20 cellular contexts compared by ENCODE assay signal in the genomic region with DNA sequence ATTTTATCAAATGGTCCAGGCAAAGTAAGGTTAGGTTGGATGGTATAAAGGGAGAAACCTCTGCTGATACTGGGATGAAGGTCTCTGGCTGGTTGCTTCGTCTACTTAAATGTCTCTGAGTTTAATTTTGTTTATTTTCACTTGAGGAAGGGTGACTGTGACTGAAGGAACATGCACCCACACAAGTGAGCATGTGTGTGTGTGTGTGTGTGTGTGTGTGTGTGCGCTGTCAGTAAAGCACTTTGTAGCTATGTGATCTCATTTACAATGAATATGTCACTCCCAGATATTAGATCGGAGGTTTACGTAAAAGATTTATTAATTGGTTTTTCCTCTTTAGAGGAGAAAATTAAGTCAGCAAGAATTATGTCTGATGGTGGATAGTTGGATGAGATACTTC. TPM values are rescaled to one million over a fixed set of nuclear protein-coding genes. Genes with fewer than 3 reads are reported as not detected.
DNase-seq lines count a peak whose midpoint lies in the region; ATAC-seq and TF ChIP-seq lines count a peak whose summit lies in the region.
"Had no signal": no experiment of that assay in that cellular context is flagged by ENCODE, and none has a peak within 500 bp of the region (broad histone marks: within the 10 kb centered on the region; RNA-seq: fewer than 3 reads in every experiment).

No MANE protein-coding gene starts in this region.

- peaks cover 39% of the 10 kb centered on the region for H3K4me1 Mint-ChIP-seq in GM23338

- H3K9ac ChIP-seq in colonic mucosa (ENCODE audit: low read depth in 2 of 2, low read length in 2 of 2) (peak overlapping the region in 1 of 2 donors; percentile 99), iPS-15b (ENCODE audit: low read depth, low read length) (no peak overlapping the region)
- H3K9ac ChIP-seq: GM23248 had no signal

- no peak for DNase-seq in GM23338 (ENCODE audit: low spot score)
- peak; percentile 34 for DNase-seq in colonic mucosa
- no peak for DNase-seq in transverse colon
- DNase-seq: AML-193; CD4-positive, alpha-beta T cell; DMS153; DMS79; GDM1; GM23248; IMR-90 had no signal

- TF ChIP-seq CTCF in GM23338 (conservative IDR thresholded peaks at IDR 0.05; ENCODE audit: low read depth in 2 of 2), result no peak
- no peak for TF ChIP-seq CTCF in colonic mucosa (IDR thresholded peaks at IDR 0.05)
- no peak for TF ChIP-seq CTCF in transverse colon (IDR thresholded peaks at IDR 0.05)

- H3K36me3 Mint-ChIP-seq in GM23338 (ENCODE audit: low read depth), result no peaks in the 10 kb centered on the region

- H3K36me3 ChIP-seq in GM23338 (ENCODE audit: insufficient read depth), result no peaks in the 10 kb centered on the region
- H3K36me3 ChIP-seq in colonic mucosa, result no peaks in the 10 kb centered on the region
- no peaks in the 10 kb centered on the region for H3K36me3 ChIP-seq in iPS-15b (ENCODE audit: control insufficient read depth, insufficient read depth, low read length)
- H3K36me3 ChIP-seq in transverse colon, result no peaks in the 10 kb centered on the region

- H3K4me1 ChIP-seq in GM23338 (ENCODE audit: insufficient read depth), result peaks cover 54% of the 10 kb centered on the region
- H3K4me1 ChIP-seq in colonic mucosa, result peaks cover 5% of the 10 kb centered on the region
- H3K4me1 ChIP-seq in iPS-15b (ENCODE audit: control insufficient read depth, insufficient read depth, low read length), result peaks cover 7% of the 10 kb centered on the region
- peaks cover 0 to 34% (median 13%) of the 10 kb centered on the region in 4 donors for H3K4me1 ChIP-seq in transverse colon
- H3K4me1 ChIP-seq: A549 had no signal

- TF ChIP-seq EP300 in transverse colon (IDR thresholded peaks at IDR 0.05; ENCODE audit: low read depth), result no peak

- H2AFZ ChIP-seq in GM23338, result no peak overlapping the region
- H2AFZ ChIP-seq: GM23248 had no signal

- H3F3A ChIP-seq in GM23338 (replicated peaks; ENCODE audit: low read depth), result peaks cover 18% of the 10 kb centered on the region

- ATAC-seq in GM23338 (no peak), GM21717 (IDR thresholded peaks at IDR 0.05; ENCODE audit: unreplicated experiment) (no peak), HG03097 (IDR thresholded peaks at IDR 0.05; ENCODE audit: low FRiP score, unreplicated experiment) (no peak), GM21576 (IDR thresholded peaks at IDR 0.05; ENCODE audit: unreplicated experiment) (no peak)
- ATAC-seq: A549, HCT116, K562 had no signal

- no peak overlapping the region for H3K27ac ChIP-seq in GM23338 (ENCODE audit: low read depth)
- peak overlapping the region; percentile 73 for H3K27ac ChIP-seq in colonic mucosa
- H3K27ac ChIP-seq in transverse colon, result peak overlapping the region; percentile 61 to 95 (median 91)
- H3K27ac ChIP-seq: 22Rv1, A549, C4-2B, GM23248 had no signal

- H3K9me3 ChIP-seq in colonic mucosa (no peaks in the 10 kb centered on the region), iPS-15b (ENCODE audit: control insufficient read depth, insufficient read depth, low read length) (no peaks in the 10 kb centered on the region), transverse colon (no peaks in the 10 kb centered on the region)
- H3K9me3 ChIP-seq: A549 had no signal

- in situ Hi-C loops in transverse colon (cut with MboI; ENCODE audit: low pct_ligation_motif_present in 1 of 4, low pct_unique_long_range_greater_than_20kb in 1 of 4, low sequenced_read_pairs in 3 of 4), result loop anchor here in 2 of 4 donors (10.0 to 25.0 kb wide), 2 partner anchors 270 to 273 kb away; no protein-coding TSS in a partner anchor

- peaks cover 5% of the 10 kb centered on the region for H3K27me3 Mint-ChIP-seq in GM23338 (ENCODE audit: insufficient read depth, low read depth, poor library complexity)

- no peak for TF ChIP-seq POLR2A in transverse colon (IDR thresholded peaks at IDR 0.05)

- H3K4me3 Mint-ChIP-seq in GM23338, result no peak overlapping the region
- H3K4me3 Mint-ChIP-seq: CD4-positive, alpha-beta T cell had no signal

- H3K9me2 ChIP-seq in GM23338 (ENCODE audit: insufficient read depth), result no peaks in the 10 kb centered on the region

- no peaks in the 10 kb centered on the region for H3K79me2 ChIP-seq in GM23338 (replicated peaks; ENCODE audit: insufficient read depth)

- no peaks in the 10 kb centered on the region; the same call in 2 of the 3 replicates for H3K9me3 Mint-ChIP-seq in GM23338
- H3K9me3 Mint-ChIP-seq: CD4-positive, alpha-beta T cell had no signal

- peaks cover 26% of the 10 kb centered on the region; the same call in 1 of the 2 replicates for H4K20me1 ChIP-seq in GM23338 (replicated peaks; ENCODE audit: insufficient read depth)

- 59 to 68% methylated on average over 3 to 4 of the region's 4 CpGs for WGBS in transverse colon (ENCODE audit: low coverage in 1 of 2), 2 donors

- no peak overlapping the region for H3K27ac Mint-ChIP-seq in GM23338
- H3K27ac Mint-ChIP-seq: CD4-positive, alpha-beta T cell had no signal

- no peak overlapping the region for H3K4me3 ChIP-seq in GM23338
- H3K4me3 ChIP-seq in colonic mucosa, result peak overlapping the region; percentile 10
- peak overlapping the region; percentile 8 for H3K4me3 ChIP-seq in iPS-15b (ENCODE audit: low read depth, low read length)
- H3K4me3 ChIP-seq in transverse colon, result peak overlapping the region in 3 of 4 donors; percentile 50 to 74 (median 61)
- H3K4me3 ChIP-seq: A549, GM23248, K562 had no signal

- H3K27me3 ChIP-seq in GM23338 (ENCODE audit: insufficient read depth) (peaks cover 98% of the 10 kb centered on the region), colonic mucosa (peaks cover 41% of the 10 kb centered on the region), iPS-15b (ENCODE audit: control insufficient read depth, insufficient read depth, low read length) (peaks cover 90% of the 10 kb centered on the region), transverse colon (peaks cover 92% of the 10 kb centered on the region)

- intact Hi-C loops in colonic mucosa (cut with DNase I) (no loop called here), transverse colon (cut with DNase I; ENCODE audit: low total_unique reads) (no loop called here)

- no peak overlapping the region for H3K4me2 ChIP-seq in GM23338
- H3K4me2 ChIP-seq: A549 had no signal

TF ChIP-seq in GM23338, 12 proteins besides CTCF, POLR2A, EP300 and RAD21:
- TF ChIP-seq JUNB (IDR thresholded peaks at IDR 0.05; ENCODE audit: unreplicated experiment), result no peak
- peak; percentile 7 for TF ChIP-seq EZH2 (IDR thresholded peaks at IDR 0.05; ENCODE audit: low read depth, unreplicated experiment)
- TF ChIP-seq POLR2AphosphoS5 (IDR thresholded peaks at IDR 0.05; ENCODE audit: low read depth), result no peak

RNA-seq across cellular contexts. Expression of gene FOXD2, which starts 4.4 kb away (rescaled TPM):
- total RNA-seq in GM23338 (2014; rRNA removed; shearing (Covaris generic)), result 0.28 TPM in 1 of 2 replicates, not detected in the other
- not detected in 2 replicates for polyA plus RNA-seq in GM23338 (2016; fragmentation: Nextera tagmentation; extraction: Ambion mirVana)
- total RNA-seq in colonic mucosa, result 10 to 100 TPM; 22.5 to 25.1 TPM
- 10 to 100 TPM; 15.8 to 20.9 (median 17.2) TPM for total RNA-seq in transverse colon

RNA-seq across cellular contexts. Expression of gene FOXE3, which starts 26.1 kb away (rescaled TPM):
- not detected in 2 replicates for total RNA-seq in GM23338 (2014; rRNA removed; shearing (Covaris generic))
- 0.17 TPM in 1 of 2 replicates, not detected in the other for polyA plus RNA-seq in GM23338 (2016; fragmentation: Nextera tagmentation; extraction: Ambion mirVana)
- total RNA-seq in colonic mucosa, result under 1 TPM; 0.11 to 0.49 TPM
- not detected for total RNA-seq in transverse colon
- total RNA-seq: CD4-positive, alpha-beta T cell; Daoy; GM23248; IMR-90; K562 had no signal
- polyA plus RNA-seq: GM23248, K562 had no signal

Comparison
In these comparisons a context has a peak if more than half of its experiments do, and no peak if none do; other contexts are left out.
1. RNA of gene FOXD2, which starts 4.4 kb away (total RNA-seq): 22.5 to 25.1 TPM in colonic mucosa and 15.8 to 20.9 TPM in transverse colon; 0.28 TPM in GM23338; every median in the first group is over 10 times any median in the second.